In the genomic region with DNA sequence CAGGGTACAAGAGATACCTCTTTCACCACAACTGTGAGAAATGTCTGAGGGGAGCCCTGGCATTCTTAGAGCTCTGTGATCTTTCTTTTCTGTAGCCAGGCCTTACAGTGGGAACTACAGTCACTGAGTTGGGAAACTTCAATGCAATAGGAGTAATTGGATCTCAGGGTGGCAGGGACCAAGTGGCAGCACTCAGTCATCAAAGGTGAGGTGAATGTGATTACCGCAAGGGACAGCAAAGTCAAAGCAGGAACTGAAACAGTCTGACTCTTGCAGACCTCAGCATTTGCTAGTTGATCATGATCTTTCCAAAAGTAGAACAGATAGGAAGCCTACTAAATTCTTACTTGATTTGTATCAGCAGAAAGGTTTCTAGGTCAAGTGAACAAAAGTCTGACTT, we compare ENCODE assay signal across 9 cellular contexts. TPM values are rescaled to one million over a fixed set of nuclear protein-coding genes. Genes with fewer than 3 reads are reported as not detected.
A peak's percentile ranks its signal among the peaks of the same experiment; 100 is the strongest.
DNase-seq lines count a peak whose midpoint lies in the region; ATAC-seq and TF ChIP-seq lines count a peak whose summit lies in the region.
"Had no signal": no experiment of that assay in that cellular context is flagged by ENCODE, and none has a peak within 500 bp of the region (broad histone marks: within the 10 kb centered on the region; RNA-seq: fewer than 3 reads in every experiment).

No MANE protein-coding gene starts in this region.

- no peak overlapping the region for H3K27ac ChIP-seq in BLaER1 treated with 17β-estradiol and CSF1 and Interleukin-3, amounts not matched to agents 10 nM and 100 nM
- H3K27ac ChIP-seq in OCI-LY3 (ENCODE audit: low read length): peak overlapping the region; percentile 84
- H3K27ac ChIP-seq in right cardiac atrium (ENCODE audit: low read length): no peak overlapping the region

- H3K9ac ChIP-seq in BLaER1 treated with 17β-estradiol and CSF1 and Interleukin-3, amounts not matched to agents 10 nM and 100 nM: no peak overlapping the region
- peak overlapping the region; percentile 34; the same call in 1 of the 2 replicates for H3K9ac ChIP-seq in OCI-LY3 (ENCODE audit: low read length)

- peak overlapping the region in 6 of 11 experiments; percentile 8 to 76 (median 44); a peak in 8 of 22 replicates for H3K4me2 ChIP-seq in BLaER1 treated with 17β-estradiol and CSF1 and Interleukin-3, amounts not matched to agents 10 nM and 100 nM
- peak overlapping the region; percentile 60 for H3K4me2 ChIP-seq in OCI-LY3 (ENCODE audit: low read length)

- ATAC-seq in GM18873 (IDR thresholded peaks at IDR 0.05; ENCODE audit: low FRiP score, unreplicated experiment) (peak; percentile 63), HG02884 (IDR thresholded peaks at IDR 0.05; ENCODE audit: unreplicated experiment) (peak; percentile 90), left colon (no peak), right cardiac atrium (no peak)

- no peaks in the 10 kb centered on the region for H3K36me3 ChIP-seq in BLaER1 treated with 17β-estradiol and CSF1 and Interleukin-3, amounts not matched to agents 10 nM and 100 nM
- H3K36me3 ChIP-seq in OCI-LY3 (replicated peaks; ENCODE audit: low read depth, low read length): no peaks in the 10 kb centered on the region

- no peaks in the 10 kb centered on the region for H4K20me1 ChIP-seq in BLaER1 treated with 17β-estradiol and CSF1 and Interleukin-3, amounts not matched to agents 10 nM and 100 nM
- H4K20me1 ChIP-seq in OCI-LY3 (ENCODE audit: insufficient read depth, low read length): no peaks in the 10 kb centered on the region

- H3K4me1 ChIP-seq in BLaER1 treated with 17β-estradiol and CSF1 and Interleukin-3, amounts not matched to agents 10 nM and 100 nM: peaks cover 0 to 37% (median 6%) of the 10 kb centered on the region in 10 experiments; a peak in 11 of 20 replicates
- H3K4me1 ChIP-seq in OCI-LY3 (ENCODE audit: low read length) (peaks cover 71% of the 10 kb centered on the region), right cardiac atrium (ENCODE audit: control insufficient read depth, insufficient read depth, low read length) (no peaks in the 10 kb centered on the region)

- WGBS in right cardiac atrium: 69% methylated on average over 1 of the region's 1 CpG

- H3K27me3 ChIP-seq in BLaER1 treated with 17β-estradiol and CSF1 and Interleukin-3, amounts not matched to agents 10 nM and 100 nM: no peaks in the 10 kb centered on the region
- H3K27me3 ChIP-seq in OCI-LY3 (ENCODE audit: low read depth, low read length): peaks cover 9% of the 10 kb centered on the region
- H3K27me3 ChIP-seq in right cardiac atrium (ENCODE audit: control insufficient read depth, insufficient read depth): no peaks in the 10 kb centered on the region

- no peaks in the 10 kb centered on the region; a peak in 1 of 22 replicates for H3K9me3 ChIP-seq in BLaER1 treated with 17β-estradiol and CSF1 and Interleukin-3, amounts not matched to agents 10 nM and 100 nM (replicated peaks in 1 of 11)
- H3K9me3 ChIP-seq in OCI-LY3 (ENCODE audit: insufficient read depth, low read length): no peaks in the 10 kb centered on the region
- no peaks in the 10 kb centered on the region for H3K9me3 ChIP-seq in right cardiac atrium (ENCODE audit: control insufficient read depth, low read length)

- DNase-seq in hypothalamus (lab: John Stamatoyannopoulos, UW) (no peak), left colon (no peak), right cardiac atrium (no peak), cerebellar nuclear complex (lab: John Stamatoyannopoulos, UW) (no peak)
- DNase-seq: DMS 273 treated with DMSO at 0.1 percent for 48 hours had no signal

- H3K4me3 ChIP-seq in BLaER1 treated with 17β-estradiol and CSF1 and Interleukin-3, amounts not matched to agents 10 nM and 100 nM: no peak overlapping the region
- H3K4me3 ChIP-seq in OCI-LY3 (ENCODE audit: low read length) (peak overlapping the region; percentile 19; the same call in 1 of the 2 replicates), right cardiac atrium (ENCODE audit: low read length) (no peak overlapping the region)

- H3K79me2 ChIP-seq in OCI-LY3 (ENCODE audit: low read length): no peaks in the 10 kb centered on the region

- H2AFZ ChIP-seq in OCI-LY3 (ENCODE audit: low read depth, low read length): no peak overlapping the region

- intact Hi-C loops in left colon (cut with DNase I, micrococcal nuclease) (no loop called here), right cardiac atrium (cut with DNase I) (no loop called here)

- TF ChIP-seq CTCF in OCI-LY3 (IDR thresholded peaks at IDR 0.05; ENCODE audit: low read depth, low read length): no peak

RNA-seq across cellular contexts. Expression of a gene that starts 7.3 kb away (rescaled TPM):
- 1 to 10 TPM in 1 of 2 donors, under 1 TPM in 1; 0.75 to 1.1 TPM for total RNA-seq in left colon
- total RNA-seq in right cardiac atrium: under 1 TPM in 2 of 4 donors, not detected in 2; 0.23 to 0.32 TPM
- polyA plus RNA-seq in right cardiac atrium: 0.07 TPM

Comparison
In these comparisons a context has a peak if more than half of its experiments do, and no peak if none do; other contexts are left out.
1. ATAC-seq: peak in GM18873 (single experiment) and HG02884 (single experiment); none in left colon (single experiment) and right cardiac atrium (0 of 2).